ENCODE assay signal across 17 cellular contexts in the genomic region with DNA sequence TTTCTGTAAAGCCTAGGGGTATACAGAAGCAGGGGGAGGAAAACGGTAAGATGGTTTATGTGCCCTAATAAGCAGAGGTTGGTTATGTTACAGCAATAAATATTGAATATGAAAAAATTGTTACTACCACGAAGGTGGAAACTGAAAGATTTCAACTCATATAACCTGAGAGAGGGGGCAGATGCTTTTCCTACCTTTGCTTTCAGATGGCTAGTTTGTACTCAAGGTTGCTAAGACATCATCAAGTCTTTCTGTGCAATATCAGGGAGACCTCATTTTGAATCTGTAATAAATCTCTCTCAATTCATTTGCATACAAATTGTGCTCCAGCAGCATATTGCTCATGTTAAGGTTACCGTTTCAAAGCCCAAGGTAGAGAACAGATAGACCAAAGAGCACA.
DNase-seq lines count a peak whose midpoint lies in the region; ATAC-seq and FAIRE-seq lines count a peak whose summit lies in the region.
"Had no signal": no experiment of that assay in that cellular context is flagged by ENCODE, and none has a peak within 500 bp of the region (broad histone marks: within the 10 kb centered on the region; RNA-seq: fewer than 3 reads in every experiment).

No MANE protein-coding gene starts in this region.

- peak; percentile 15 for FAIRE-seq in GM18507 (lab: Jason Lieb, UNC)

- ATAC-seq in HG02973 (IDR thresholded peaks at IDR 0.05; ENCODE audit: unreplicated experiment) (peak; percentile 60), HG03354 (IDR thresholded peaks at IDR 0.05; ENCODE audit: poor library complexity, severe bottlenecking, unreplicated experiment) (peak; percentile 69), HG02885 (IDR thresholded peaks at IDR 0.05; ENCODE audit: poor library complexity, unreplicated experiment) (no peak), GM18907 (IDR thresholded peaks at IDR 0.05; ENCODE audit: unreplicated experiment) (no peak)
- ATAC-seq: GM12878 had no signal

- no peak for DNase-seq in GM18507 (ENCODE audit: extremely low spot score, insufficient read length, low read depth)
- DNase-seq in stimulated activated naive CD4-positive, alpha-beta T cell treated with Interleukin-2 at 50 U/mL for 16 hours (lab: John Stamatoyannopoulos, UW) = no peak
- DNase-seq: BE2C; C1 segment of cervical spinal cord; CD4-positive, CD25-positive, alpha-beta regulatory T cell; CD8-positive, alpha-beta memory T cell; COR-L47; DMS153; DMS79; GDM1; GOT3; H9 had no signal

Comparison
In these comparisons a context has a peak if more than half of its experiments do, and no peak if none do; other contexts are left out.
1. ATAC-seq: peak in HG02973 (single experiment) and HG03354 (single experiment); none in HG02885 (single experiment) and GM18907 (single experiment).